27 cellular contexts compared by ENCODE assay signal in genomic region chr5:37206733-37207132, GRCh38.
"Had no signal": no experiment of that assay in that cellular context is flagged by ENCODE, and none has a peak within 500 bp of the region (broad histone marks: within the 10 kb centered on the region; RNA-seq: fewer than 3 reads in every experiment).

No MANE protein-coding gene starts in this region.

- H3K27ac ChIP-seq: body of pancreas, gastroesophageal sphincter, neutrophil, upper lobe of left lung, vagina had no signal

- H3K27me3 Mint-ChIP-seq: activated CD4-positive, alpha-beta T cell treated with anti-CD3 and anti-CD28 coated beads, Interleukin-2, amount 10 ng/mL, durations not matched to agents 24 days and 14 days; activated CD8-positive, alpha-beta T cell treated with anti-CD3 and anti-CD28 coated beads for 36 hours; activated T-helper 17 cell treated with anti-CD3 and anti-CD28 coated beads, Interleukin-2, amount 50 U/mL, for 72 hours; effector memory CD8-positive, alpha-beta T cell; naive B cell; stimulated activated naive CD8-positive, alpha-beta T cell treated with anti-CD3 and anti-CD28 coated beads, Interleukin-15, Interleukin-2, amounts not matched to agents 100 ng/mL and 50 ng/mL, for 24 hours had no signal

- DNase-seq: activated CD4-positive, alpha-beta T cell treated with anti-CD3 and anti-CD28 coated beads, Interleukin-2, amount 10 ng/mL, durations not matched to agents 24 days and 14 days; activated CD4-positive, CD25-positive, alpha-beta regulatory T cell treated with anti-CD3 and anti-CD28 coated beads, Interleukin-2, amount 50 U/mL, for 72 hours; activated CD8-positive, alpha-beta T cell treated with anti-CD3 and anti-CD28 coated beads for 36 hours; activated gamma-delta T cell treated with Interleukin-2 at 50 U/mL for 16 hours; activated naive CD4-positive, alpha-beta T cell treated with anti-CD3 and anti-CD28 coated beads, Interleukin-2, amount 50 U/mL, for 16 hours; activated T-cell treated with anti-CD3 and anti-CD28 coated beads, Interleukin-2, amount 50 U/mL, for 4 hours; anterior cingulate cortex; body of pancreas; cortex of kidney; effector memory CD8-positive, alpha-beta T cell; hippocampal formation; kidney; left colon; mammary epithelial cell; naive B cell; nephron progenitor cell; small intestine; stimulated activated CD4-positive, alpha-beta T cell treated with anti-CD3 and anti-CD28 coated beads, Interleukin-4, amount 100 ng/mL, for 24 hours; T-helper 2 cell; upper lobe of left lung had no signal

- FAIRE-seq: kidney, small intestine had no signal

- H3K27me3 ChIP-seq: body of pancreas, gastroesophageal sphincter, neutrophil, upper lobe of left lung, vagina had no signal

- H3K9me3 Mint-ChIP-seq: activated CD4-positive, alpha-beta T cell treated with anti-CD3 and anti-CD28 coated beads, Interleukin-2, amount 10 ng/mL, durations not matched to agents 24 days and 14 days; activated CD8-positive, alpha-beta T cell treated with anti-CD3 and anti-CD28 coated beads for 36 hours; activated T-cell treated with anti-CD3 and anti-CD28 coated beads, Interleukin-2, amount 50 U/mL, for 4 hours; activated T-helper 17 cell treated with anti-CD3 and anti-CD28 coated beads, Interleukin-2, amount 50 U/mL, for 72 hours; effector memory CD8-positive, alpha-beta T cell; naive B cell; nephron progenitor cell; stimulated activated effector memory CD8-positive, alpha-beta T cell treated with anti-CD3 and anti-CD28 coated beads, Interleukin-12 subunit alpha, Interleukin-12 subunit beta, amount 100 ng/mL, for 72 hours; stimulated activated naive CD8-positive, alpha-beta T cell treated with anti-CD3 and anti-CD28 coated beads, Interleukin-15, Interleukin-2, amounts not matched to agents 100 ng/mL and 50 ng/mL, for 24 hours had no signal

- H3K4me1 ChIP-seq: body of pancreas, gastroesophageal sphincter, upper lobe of left lung, vagina had no signal

- H3K27ac Mint-ChIP-seq: activated CD4-positive, alpha-beta T cell treated with anti-CD3 and anti-CD28 coated beads, Interleukin-2, amount 10 ng/mL, durations not matched to agents 24 days and 14 days; activated CD8-positive, alpha-beta T cell treated with anti-CD3 and anti-CD28 coated beads for 36 hours; activated T-helper 17 cell treated with anti-CD3 and anti-CD28 coated beads, Interleukin-2, amount 50 U/mL, for 72 hours; effector memory CD8-positive, alpha-beta T cell; naive B cell; nephron progenitor cell; stimulated activated effector memory CD8-positive, alpha-beta T cell treated with anti-CD3 and anti-CD28 coated beads, Interleukin-12 subunit alpha, Interleukin-12 subunit beta, amount 100 ng/mL, for 72 hours; stimulated activated naive CD8-positive, alpha-beta T cell treated with anti-CD3 and anti-CD28 coated beads, Interleukin-15, Interleukin-2, amounts not matched to agents 100 ng/mL and 50 ng/mL, for 24 hours had no signal

- H3K9me3 ChIP-seq: body of pancreas, gastroesophageal sphincter, neutrophil, upper lobe of left lung, vagina had no signal

- ATAC-seq: activated CD8-positive, alpha-beta T cell treated with anti-CD3 and anti-CD28 coated beads for 36 hours; activated T-cell treated with anti-CD3 and anti-CD28 coated beads, Interleukin-2, amount 50 U/mL, for 4 hours; activated T-helper 17 cell treated with anti-CD3 and anti-CD28 coated beads, Interleukin-2, amount 50 U/mL, for 72 hours; body of pancreas; effector memory CD8-positive, alpha-beta T cell; gastroesophageal sphincter; left colon; sciatic nerve; stimulated activated effector memory CD8-positive, alpha-beta T cell treated with anti-CD3 and anti-CD28 coated beads, Interleukin-12 subunit alpha, Interleukin-12 subunit beta, amount 100 ng/mL, for 72 hours had no signal

- H3K4me3 Mint-ChIP-seq: activated CD4-positive, alpha-beta T cell treated with anti-CD3 and anti-CD28 coated beads, Interleukin-2, amount 10 ng/mL, durations not matched to agents 24 days and 14 days; activated CD8-positive, alpha-beta T cell treated with anti-CD3 and anti-CD28 coated beads for 36 hours; activated T-cell treated with anti-CD3 and anti-CD28 coated beads, Interleukin-2, amount 50 U/mL, for 4 hours; activated T-helper 17 cell treated with anti-CD3 and anti-CD28 coated beads, Interleukin-2, amount 50 U/mL, for 72 hours; effector memory CD8-positive, alpha-beta T cell; naive B cell; nephron progenitor cell; stimulated activated effector memory CD8-positive, alpha-beta T cell treated with anti-CD3 and anti-CD28 coated beads, Interleukin-12 subunit alpha, Interleukin-12 subunit beta, amount 100 ng/mL, for 72 hours; stimulated activated naive CD8-positive, alpha-beta T cell treated with anti-CD3 and anti-CD28 coated beads, Interleukin-15, Interleukin-2, amounts not matched to agents 100 ng/mL and 50 ng/mL, for 24 hours had no signal

- H3K4me1 Mint-ChIP-seq: naive B cell; nephron progenitor cell; stimulated activated effector memory CD8-positive, alpha-beta T cell treated with anti-CD3 and anti-CD28 coated beads, Interleukin-12 subunit alpha, Interleukin-12 subunit beta, amount 100 ng/mL, for 72 hours had no signal

- H3K4me3 ChIP-seq: body of pancreas, gastroesophageal sphincter, upper lobe of left lung, vagina had no signal

- H3K36me3 ChIP-seq: neutrophil had no signal
